In the genomic region with DNA sequence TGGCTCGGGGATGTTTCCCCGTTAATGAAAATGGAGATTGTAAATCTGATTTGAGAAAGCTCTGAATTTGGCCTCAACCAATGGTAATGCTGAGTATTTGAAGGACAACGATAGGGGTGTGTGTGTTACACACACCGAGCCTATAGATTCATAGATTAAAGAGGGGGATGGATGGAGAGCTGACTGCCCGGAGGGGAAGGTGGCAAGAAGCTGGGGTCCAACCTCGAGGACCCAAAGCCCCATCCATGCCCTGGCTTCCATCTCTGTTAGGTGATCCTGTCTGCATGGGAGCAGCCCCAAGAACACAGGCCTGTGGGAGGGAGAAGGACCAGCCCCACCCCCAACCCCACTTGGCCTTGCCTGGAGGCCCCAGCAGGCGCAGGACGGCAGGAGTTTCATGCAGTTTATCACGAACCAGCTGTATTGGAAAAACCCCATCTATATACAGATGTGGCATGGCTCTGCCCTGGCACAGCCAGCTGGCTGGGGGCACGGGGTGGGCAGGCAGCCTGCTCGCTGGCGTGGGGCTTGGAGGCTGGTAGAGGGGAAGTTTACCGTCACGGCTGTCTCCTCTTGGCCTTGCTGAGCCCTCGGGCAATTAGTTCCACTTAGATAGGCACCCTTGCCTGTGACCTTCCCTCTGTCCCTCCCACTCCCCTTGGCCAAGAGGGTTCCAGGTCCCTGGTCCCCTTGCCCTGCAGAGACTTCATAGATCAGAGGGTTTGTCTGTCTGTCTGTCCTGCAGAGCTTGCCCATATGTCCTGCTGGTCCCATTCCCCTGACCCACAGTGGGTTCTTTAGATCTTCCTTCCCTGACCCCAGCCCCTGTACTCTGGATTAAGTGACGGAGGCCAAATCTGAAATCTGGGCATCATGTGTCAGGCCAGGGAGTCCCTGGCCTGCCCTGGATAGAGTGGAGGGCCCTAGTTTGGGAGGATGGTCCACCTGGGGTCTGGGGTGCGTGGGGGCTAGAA, we compare ENCODE assay signal across 1 cellular context.
TF ChIP-seq lines count a peak whose summit lies in the region.

No MANE protein-coding gene starts in this region.

TF ChIP-seq in SK-N-SH treated with all-trans-retinoic acid at 6 μM for 48 hours, 23 proteins besides CTCF, POLR2A, EP300 and RAD21 (continued from another document):
- TF ChIP-seq, protein P1, sequence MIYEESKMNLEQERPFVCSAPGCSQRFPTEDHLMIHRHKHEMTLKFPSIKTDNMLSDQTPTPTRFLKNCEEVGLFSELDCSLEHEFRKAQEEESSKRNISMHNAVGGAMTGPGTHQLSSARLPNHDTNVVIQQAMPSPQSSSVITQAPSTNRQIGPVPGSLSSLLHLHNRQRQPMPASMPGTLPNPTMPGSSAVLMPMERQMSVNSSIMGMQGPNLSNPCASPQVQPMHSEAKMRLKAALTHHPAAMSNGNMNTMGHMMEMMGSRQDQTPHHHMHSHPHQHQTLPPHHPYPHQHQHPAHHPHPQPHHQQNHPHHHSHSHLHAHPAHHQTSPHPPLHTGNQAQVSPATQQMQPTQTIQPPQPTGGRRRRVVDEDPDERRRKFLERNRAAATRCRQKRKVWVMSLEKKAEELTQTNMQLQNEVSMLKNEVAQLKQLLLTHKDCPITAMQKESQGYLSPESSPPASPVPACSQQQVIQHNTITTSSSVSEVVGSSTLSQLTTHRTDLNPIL (CRISPR knock-in tag; IDR thresholded peaks at IDR 0.05; ENCODE audit: low read depth): no peak
- no peak for TF ChIP-seq ZNF565 (CRISPR knock-in tag; conservative IDR thresholded peaks at IDR 0.05; ENCODE audit: low read depth)
